ENCODE assay signal across 8 cellular contexts in genomic region chr14:21087294-21088091, GRCh38. TPM values are rescaled to one million over a fixed set of nuclear protein-coding genes. Genes with fewer than 3 reads are reported as not detected.
DNase-seq lines count a peak whose midpoint lies in the region; ATAC-seq and TF ChIP-seq lines count a peak whose summit lies in the region.

No MANE protein-coding gene starts in this region.

- TF ChIP-seq POLR2A in esophagus muscularis mucosa (IDR thresholded peaks at IDR 0.05; ENCODE audit: low read depth), result no peak

- no peak for TF ChIP-seq CTCF in esophagus muscularis mucosa (IDR thresholded peaks at IDR 0.05)

- H3K4me1 Mint-ChIP-seq in CD4-positive, CD25-positive, alpha-beta regulatory T cell, result peaks cover 6 to 26% (median 21%) of the 10 kb centered on the region in 4 donors
- H3K4me1 Mint-ChIP-seq in activated CD4-positive, alpha-beta memory T cell treated with anti-CD3 and anti-CD28 coated beads, Interleukin-2, amount 10 ng/mL, durations not matched to agents 7 days and 5 days, result peaks cover 24% of the 10 kb centered on the region
- H3K4me1 Mint-ChIP-seq in natural killer cell treated with Interleukin-12 subunit alpha and Interleukin-12 subunit beta and Interleukin-15 and Interleukin-18, amount 100 ng/mL, for 72 hours (ENCODE audit: low read depth in 2 of 2), result peaks cover 19 to 23% of the 10 kb centered on the region in 2 donors

- H3K36me3 ChIP-seq in CD4-positive, CD25-positive, alpha-beta regulatory T cell (ENCODE audit: control insufficient read depth, insufficient read depth, low read length), result no peaks in the 10 kb centered on the region
- peaks cover 37 to 97% (median 77%) of the 10 kb centered on the region in 4 donors for H3K36me3 ChIP-seq in esophagus muscularis mucosa

- 21% methylated on average over 16 of the region's 19 CpGs for WGBS in esophagus muscularis mucosa

- H3K27ac Mint-ChIP-seq in CD4-positive, CD25-positive, alpha-beta regulatory T cell, result peak overlapping the region; percentile 90 to 96 (median 95)
- H3K27ac Mint-ChIP-seq in activated CD4-positive, alpha-beta memory T cell treated with anti-CD3 and anti-CD28 coated beads, Interleukin-2, amount 10 ng/mL, durations not matched to agents 7 days and 5 days, result no peak overlapping the region
- peak overlapping the region in 1 of 2 donors; percentile 38 for H3K27ac Mint-ChIP-seq in natural killer cell treated with Interleukin-12 subunit alpha and Interleukin-12 subunit beta and Interleukin-15 and Interleukin-18, amount 100 ng/mL, for 72 hours

- intact Hi-C loops in esophagus muscularis mucosa (cut with DNase I), result no loop called here

- H3K27me3 ChIP-seq in CD4-positive, CD25-positive, alpha-beta regulatory T cell (ENCODE audit: control insufficient read depth, insufficient read depth, low read length), result no peaks in the 10 kb centered on the region
- no peaks in the 10 kb centered on the region for H3K27me3 ChIP-seq in esophagus muscularis mucosa

- peak overlapping the region; percentile 10 to 59 (median 44) for H3K4me3 Mint-ChIP-seq in CD4-positive, CD25-positive, alpha-beta regulatory T cell
- H3K4me3 Mint-ChIP-seq in activated CD4-positive, alpha-beta memory T cell treated with anti-CD3 and anti-CD28 coated beads, Interleukin-2, amount 10 ng/mL, durations not matched to agents 7 days and 5 days, result no peak overlapping the region
- H3K4me3 Mint-ChIP-seq in natural killer cell treated with Interleukin-12 subunit alpha and Interleukin-12 subunit beta and Interleukin-15 and Interleukin-18, amount 100 ng/mL, for 72 hours, result no peak overlapping the region

- peaks cover 18% of the 10 kb centered on the region for H3K4me1 ChIP-seq in CD4-positive, CD25-positive, alpha-beta regulatory T cell (ENCODE audit: control insufficient read depth, insufficient read depth, low read length, poor library complexity, severe bottlenecking)
- peaks cover 9 to 37% (median 33%) of the 10 kb centered on the region in 4 donors for H3K4me1 ChIP-seq in esophagus muscularis mucosa

- POLR2A ChIA-PET in activated CD4-positive, alpha-beta memory T cell treated with anti-CD3 and anti-CD28 coated beads, Interleukin-2, amount 10 ng/mL, durations not matched to agents 7 days and 5 days (lab: Charles Lee), result interaction anchor here (1.0 to 4.1 kb wide), 7 partner anchors 9 to 177 kb away, joined by 3 to 31 read pairs (median 4); partner anchors contain the start of gene ARHGEF40

- CTCF ChIA-PET in activated CD4-positive, alpha-beta memory T cell treated with anti-CD3 and anti-CD28 coated beads, Interleukin-2, amount 10 ng/mL, durations not matched to agents 7 days and 5 days (lab: Charles Lee), result interaction anchor here (0.8 to 5.1 kb wide), 11 partner anchors 9 to 82 kb away, joined by 3 to 81 read pairs (median 4); partner anchors contain the start of genes NDRG2 and TMEM253

- peak; percentile 83 to 87 for ATAC-seq in CD4-positive, CD25-positive, alpha-beta regulatory T cell (ENCODE audit: low read depth in 2 of 2)
- peak; percentile 44 for ATAC-seq in GM21390 (IDR thresholded peaks at IDR 0.05; ENCODE audit: unreplicated experiment)
- ATAC-seq in natural killer cell treated with Interleukin-12 subunit alpha and Interleukin-12 subunit beta and Interleukin-15 and Interleukin-18, amount 100 ng/mL, for 72 hours, result peak; percentile 78 to 82
- ATAC-seq in HG02571 (IDR thresholded peaks at IDR 0.05; ENCODE audit: unreplicated experiment), result no peak

- no peaks in the 10 kb centered on the region for H3K9me3 ChIP-seq in CD4-positive, CD25-positive, alpha-beta regulatory T cell (ENCODE audit: control insufficient read depth in 2 of 2, low read length in 2 of 2)
- H3K9me3 ChIP-seq in esophagus muscularis mucosa, result no peaks in the 10 kb centered on the region

- H3K36me3 Mint-ChIP-seq in CD4-positive, CD25-positive, alpha-beta regulatory T cell, result peaks cover 2% of the 10 kb centered on the region
- no peaks in the 10 kb centered on the region for H3K36me3 Mint-ChIP-seq in activated CD4-positive, alpha-beta memory T cell treated with anti-CD3 and anti-CD28 coated beads, Interleukin-2, amount 10 ng/mL, durations not matched to agents 7 days and 5 days (ENCODE audit: low read depth)
- no peaks in the 10 kb centered on the region for H3K36me3 Mint-ChIP-seq in natural killer cell treated with Interleukin-12 subunit alpha and Interleukin-12 subunit beta and Interleukin-15 and Interleukin-18, amount 100 ng/mL, for 72 hours

- TF ChIP-seq EP300 in esophagus muscularis mucosa (IDR thresholded peaks at IDR 0.05), result no peak

- H3K27me3 Mint-ChIP-seq in CD4-positive, CD25-positive, alpha-beta regulatory T cell, result peaks cover 2% of the 10 kb centered on the region
- H3K27me3 Mint-ChIP-seq in activated CD4-positive, alpha-beta memory T cell treated with anti-CD3 and anti-CD28 coated beads, Interleukin-2, amount 10 ng/mL, durations not matched to agents 7 days and 5 days, result no peaks in the 10 kb centered on the region
- H3K27me3 Mint-ChIP-seq in natural killer cell treated with Interleukin-12 subunit alpha and Interleukin-12 subunit beta and Interleukin-15 and Interleukin-18, amount 100 ng/mL, for 72 hours, result peaks cover 0 to 6% of the 10 kb centered on the region in 2 donors

- peak; percentile 77 to 89 (median 86) for DNase-seq in CD4-positive, CD25-positive, alpha-beta regulatory T cell
- DNase-seq in NCI-H1694 (lab: John Stamatoyannopoulos, UW), result peak; percentile 38
- DNase-seq in activated CD4-positive, alpha-beta memory T cell treated with anti-CD3 and anti-CD28 coated beads, Interleukin-2, amount 10 ng/mL, durations not matched to agents 7 days and 5 days, result peak; percentile 64
- no peak for DNase-seq in esophagus muscularis mucosa (ENCODE audit: extremely low spot score)
- no peak for DNase-seq in natural killer cell treated with Interleukin-12 subunit alpha and Interleukin-12 subunit beta and Interleukin-15 and Interleukin-18, amount 100 ng/mL, for 72 hours (ENCODE audit: low spot score)
- no peak for DNase-seq in mucosa of gallbladder (ENCODE audit: low spot score)

- peak overlapping the region; percentile 94 for H3K27ac ChIP-seq in CD4-positive, CD25-positive, alpha-beta regulatory T cell (ENCODE audit: insufficient read depth, low read length, poor library complexity, severe bottlenecking)
- H3K27ac ChIP-seq in esophagus muscularis mucosa (replicated peaks in 1 of 4), result peak overlapping the region in 3 of 4 donors; percentile 3 to 51 (median 34)

- H3K9me3 Mint-ChIP-seq in CD4-positive, CD25-positive, alpha-beta regulatory T cell, result no peaks in the 10 kb centered on the region
- H3K9me3 Mint-ChIP-seq in activated CD4-positive, alpha-beta memory T cell treated with anti-CD3 and anti-CD28 coated beads, Interleukin-2, amount 10 ng/mL, durations not matched to agents 7 days and 5 days, result no peaks in the 10 kb centered on the region
- H3K9me3 Mint-ChIP-seq in natural killer cell treated with Interleukin-12 subunit alpha and Interleukin-12 subunit beta and Interleukin-15 and Interleukin-18, amount 100 ng/mL, for 72 hours, result no peaks in the 10 kb centered on the region

- no peak overlapping the region for H3K4me3 ChIP-seq in CD4-positive, CD25-positive, alpha-beta regulatory T cell (ENCODE audit: low read depth, low read length)
- no peak overlapping the region for H3K4me3 ChIP-seq in esophagus muscularis mucosa

RNA-seq across cellular contexts. Expression of gene ZNF219, which starts 11.0 kb away (rescaled TPM):
- total RNA-seq in CD4-positive, CD25-positive, alpha-beta regulatory T cell, result 5.0 TPM
- 1 to 10 TPM; 1.1 to 1.9 (median 1.3) TPM for polyA plus RNA-seq in CD4-positive, CD25-positive, alpha-beta regulatory T cell
- total RNA-seq in activated CD4-positive, alpha-beta memory T cell treated with anti-CD3 and anti-CD28 coated beads, Interleukin-2, amount 10 ng/mL, durations not matched to agents 7 days and 5 days, result 1 to 10 TPM; 5.3 to 5.8 TPM
- total RNA-seq in esophagus muscularis mucosa (100 to 1,000 TPM in 2 of 4 donors, 10 to 100 TPM in 2; 64.4 to 116 (median 94.3) TPM), mucosa of gallbladder (57.5 TPM)
- total RNA-seq in natural killer cell treated with Interleukin-12 subunit alpha and Interleukin-12 subunit beta and Interleukin-15 and Interleukin-18, amount 100 ng/mL, for 72 hours, result 1 to 10 TPM; 4.5 to 9.5 TPM

RNA-seq across cellular contexts. Expression of gene TMEM253, which starts 13.4 kb away (rescaled TPM):
- total RNA-seq in CD4-positive, CD25-positive, alpha-beta regulatory T cell, result not detected
- polyA plus RNA-seq in CD4-positive, CD25-positive, alpha-beta regulatory T cell, result not detected
- total RNA-seq in activated CD4-positive, alpha-beta memory T cell treated with anti-CD3 and anti-CD28 coated beads, Interleukin-2, amount 10 ng/mL, durations not matched to agents 7 days and 5 days, result not detected
- total RNA-seq in esophagus muscularis mucosa (under 1 TPM in 1 of 4 donors, not detected in 3; 0.23 TPM), mucosa of gallbladder (4.3 TPM)
- not detected for total RNA-seq in natural killer cell treated with Interleukin-12 subunit alpha and Interleukin-12 subunit beta and Interleukin-15 and Interleukin-18, amount 100 ng/mL, for 72 hours

RNA-seq across cellular contexts. Expression of gene ARHGEF40, which starts 17.4 kb away (rescaled TPM):
- 7.4 TPM for total RNA-seq in CD4-positive, CD25-positive, alpha-beta regulatory T cell
- under 1 TPM in 2 of 4 donors, not detected in 2; 0.07 to 0.64 TPM for polyA plus RNA-seq in CD4-positive, CD25-positive, alpha-beta regulatory T cell
- total RNA-seq in activated CD4-positive, alpha-beta memory T cell treated with anti-CD3 and anti-CD28 coated beads, Interleukin-2, amount 10 ng/mL, durations not matched to agents 7 days and 5 days, result under 1 TPM; 0.18 to 0.28 TPM
- total RNA-seq in esophagus muscularis mucosa (10 to 100 TPM; 19.4 to 47.3 (median 27.0) TPM), mucosa of gallbladder (124 TPM)
- under 1 TPM; 0.36 to 0.75 TPM for total RNA-seq in natural killer cell treated with Interleukin-12 subunit alpha and Interleukin-12 subunit beta and Interleukin-15 and Interleukin-18, amount 100 ng/mL, for 72 hours

RNA-seq across cellular contexts. Expression of gene RNASE8, which starts 29.9 kb away (rescaled TPM):
- not detected for total RNA-seq in CD4-positive, CD25-positive, alpha-beta regulatory T cell
- polyA plus RNA-seq in CD4-positive, CD25-positive, alpha-beta regulatory T cell, result not detected
- not detected for total RNA-seq in activated CD4-positive, alpha-beta memory T cell treated with anti-CD3 and anti-CD28 coated beads, Interleukin-2, amount 10 ng/mL, durations not matched to agents 7 days and 5 days
- not detected for total RNA-seq in esophagus muscularis mucosa
- not detected for total RNA-seq in natural killer cell treated with Interleukin-12 subunit alpha and Interleukin-12 subunit beta and Interleukin-15 and Interleukin-18, amount 100 ng/mL, for 72 hours
- not detected for total RNA-seq in mucosa of gallbladder

RNA-seq across cellular contexts. Expression of gene RNASE7, which starts 45.3 kb away (rescaled TPM):
- total RNA-seq in CD4-positive, CD25-positive, alpha-beta regulatory T cell, result not detected
- polyA plus RNA-seq in CD4-positive, CD25-positive, alpha-beta regulatory T cell, result not detected
- not detected for total RNA-seq in activated CD4-positive, alpha-beta memory T cell treated with anti-CD3 and anti-CD28 coated beads, Interleukin-2, amount 10 ng/mL, durations not matched to agents 7 days and 5 days
- total RNA-seq in esophagus muscularis mucosa (not detected), mucosa of gallbladder (22.1 TPM)
- total RNA-seq in natural killer cell treated with Interleukin-12 subunit alpha and Interleukin-12 subunit beta and Interleukin-15 and Interleukin-18, amount 100 ng/mL, for 72 hours, result not detected

Comparison
In these comparisons a context has a peak if more than half of its experiments do, and no peak if none do; other contexts are left out.
1. DNase-seq: peak in CD4-positive, CD25-positive, alpha-beta regulatory T cell (3 of 3), NCI-H1694 (single experiment) and activated CD4-positive, alpha-beta memory T cell treated with anti-CD3 and anti-CD28 coated beads, Interleukin-2, amount 10 ng/mL, durations not matched to agents 7 days and 5 days (single experiment); none in esophagus muscularis mucosa (single experiment), natural killer cell treated with Interleukin-12 subunit alpha and Interleukin-12 subunit beta and Interleukin-15 and Interleukin-18, amount 100 ng/mL, for 72 hours (single experiment) and mucosa of gallbladder (single experiment).
2. H3K4me3 Mint-ChIP-seq: peak in CD4-positive, CD25-positive, alpha-beta regulatory T cell (4 of 4); none in activated CD4-positive, alpha-beta memory T cell treated with anti-CD3 and anti-CD28 coated beads, Interleukin-2, amount 10 ng/mL, durations not matched to agents 7 days and 5 days (single experiment) and natural killer cell treated with Interleukin-12 subunit alpha and Interleukin-12 subunit beta and Interleukin-15 and Interleukin-18, amount 100 ng/mL, for 72 hours (single experiment).